In the genomic region with DNA sequence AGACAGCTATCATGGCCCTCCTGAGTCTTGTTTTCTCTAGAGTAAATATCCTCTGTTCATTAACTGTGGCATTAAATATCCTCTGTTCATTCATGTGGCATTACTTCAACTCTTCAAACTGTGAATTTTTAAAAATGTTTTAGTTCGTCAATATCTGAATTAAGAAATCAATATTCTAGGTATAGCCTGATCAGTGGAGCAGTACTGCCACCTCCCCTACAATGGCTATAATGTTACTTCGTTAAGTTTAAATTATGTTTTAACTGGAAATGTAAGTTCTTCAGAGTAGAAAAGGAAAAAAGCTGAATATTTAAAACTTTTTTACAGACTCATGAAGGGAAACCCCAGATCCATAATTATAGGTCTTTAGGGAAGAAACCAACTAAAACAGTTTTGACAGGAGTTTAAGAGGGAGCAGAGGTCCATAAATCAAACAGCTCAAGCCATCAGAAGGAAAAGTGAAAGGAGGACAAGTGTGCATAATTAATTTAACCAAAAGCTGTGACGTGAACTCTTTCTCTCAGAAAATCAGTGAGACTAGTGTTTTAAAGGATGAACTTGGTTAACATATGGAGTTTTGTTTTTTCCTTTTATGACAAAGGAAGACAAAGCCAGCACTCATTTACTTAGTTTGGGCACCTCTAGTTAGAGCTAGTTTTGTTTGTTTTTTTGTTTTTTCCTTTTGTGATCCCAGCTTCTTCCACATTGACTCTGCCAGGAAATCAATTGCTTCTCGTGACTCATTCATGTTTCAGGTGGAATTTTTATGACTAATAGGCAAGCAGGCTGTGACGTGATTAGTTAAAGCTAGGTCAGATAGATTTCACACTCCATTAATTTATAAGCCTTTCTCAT, we compare ENCODE assay signal across 9 cellular contexts. TPM values are rescaled to one million over a fixed set of nuclear protein-coding genes. Genes with fewer than 3 reads are reported as not detected.
DNase-seq lines count a peak whose midpoint lies in the region; ATAC-seq and TF ChIP-seq lines count a peak whose summit lies in the region.
"Had no signal": no experiment of that assay in that cellular context is flagged by ENCODE, and none has a peak within 500 bp of the region (broad histone marks: within the 10 kb centered on the region; RNA-seq: fewer than 3 reads in every experiment).

No MANE protein-coding gene starts in this region.

- H3K4me1 ChIP-seq in RWPE2 (ENCODE audit: insufficient read depth, poor library complexity, severe bottlenecking) (peaks cover 38% of the 10 kb centered on the region), mesendoderm (ENCODE audit: control insufficient read depth, low read depth, low read length) (no peaks in the 10 kb centered on the region), tibial nerve (no peaks in the 10 kb centered on the region)

- H3K79me2 ChIP-seq in mesendoderm (ENCODE audit: control insufficient read depth, insufficient read depth, low read length), result no peaks in the 10 kb centered on the region

- H3K9me3 Mint-ChIP-seq in activated T-cell treated with anti-CD3 and anti-CD28 coated beads, Interleukin-2, amount 50 U/mL, for 72 hours, result no peaks in the 10 kb centered on the region
- no peaks in the 10 kb centered on the region for H3K9me3 Mint-ChIP-seq in stimulated activated naive CD8-positive, alpha-beta T cell treated with anti-CD3 and anti-CD28 coated beads, Interleukin-15, amount 100 ng/mL, for 72 hours

- H3K27me3 ChIP-seq in RWPE2 (ENCODE audit: insufficient read depth, poor library complexity, severe bottlenecking), result no peaks in the 10 kb centered on the region
- no peaks in the 10 kb centered on the region for H3K27me3 ChIP-seq in mesendoderm (ENCODE audit: insufficient read depth, low read length, poor library complexity)
- no peaks in the 10 kb centered on the region for H3K27me3 ChIP-seq in tibial nerve
- H3K27me3 ChIP-seq: thyroid gland had no signal

- no peak overlapping the region for H3K4ac ChIP-seq in mesendoderm (ENCODE audit: low read depth, low read length)

- in situ Hi-C loops in GM13976 (cut with MboI; ENCODE audit: low sequenced_read_pairs, unreplicated experiment), result loop anchor here (25.0 kb wide), 1 partner anchor 166 kb away; no protein-coding TSS in a partner anchor

- H3K9ac ChIP-seq in mesendoderm (ENCODE audit: low read length), result no peak overlapping the region

- peak overlapping the region in 1 of 2 donors; percentile 79 for H3K4me3 Mint-ChIP-seq in activated T-cell treated with anti-CD3 and anti-CD28 coated beads, Interleukin-2, amount 50 U/mL, for 72 hours
- no peak overlapping the region for H3K4me3 Mint-ChIP-seq in stimulated activated naive CD8-positive, alpha-beta T cell treated with anti-CD3 and anti-CD28 coated beads, Interleukin-15, amount 100 ng/mL, for 72 hours

- peak overlapping the region; percentile 87 for H3K27ac ChIP-seq in RWPE2 (ENCODE audit: poor library complexity, severe bottlenecking)
- H3K27ac ChIP-seq in mesendoderm (ENCODE audit: low read depth, low read length), result no peak overlapping the region
- peak overlapping the region in 1 of 4 donors; percentile 23 for H3K27ac ChIP-seq in tibial nerve

- H3K36me3 ChIP-seq in RWPE2 (ENCODE audit: low read depth), result peaks cover 83% of the 10 kb centered on the region
- H3K36me3 ChIP-seq in mesendoderm (ENCODE audit: control insufficient read depth, insufficient read depth, low read length), result no peaks in the 10 kb centered on the region
- no peaks in the 10 kb centered on the region for H3K36me3 ChIP-seq in tibial nerve
- H3K36me3 ChIP-seq: thyroid gland had no signal

- no peak overlapping the region for H4K8ac ChIP-seq in mesendoderm (ENCODE audit: low read depth, low read length)

- DNase-seq in activated T-cell treated with anti-CD3 and anti-CD28 coated beads, Interleukin-2, amount 50 U/mL, for 72 hours, result peak in 1 of 2 donors; percentile 16
- DNase-seq in activated T-cell treated with anti-CD3 and anti-CD28 coated beads, Interleukin-2, amount 50 U/mL, for 1 hour, result no peak
- DNase-seq in RWPE2 (ENCODE audit: low spot score) (no peak), fibroblast of the conjunctiva (ENCODE audit: low read depth) (peak; percentile 47), mesendoderm (no peak), tibial nerve (ENCODE audit: low spot score in 2 of 2) (no peak), GM13976 (ENCODE audit: low spot score) (no peak)
- no peak for DNase-seq in stimulated activated naive CD8-positive, alpha-beta T cell treated with anti-CD3 and anti-CD28 coated beads, Interleukin-15, amount 100 ng/mL, for 72 hours

- no CpG with 5 or more reads among the region's 5 CpGs for WGBS in mesendoderm (ENCODE audit: extremely low coverage, insufficient coverage, low lambda C conversion rate)
- 57 to 62% methylated on average over 5 of the region's 5 CpGs for WGBS in tibial nerve, 2 donors

- H3K23ac ChIP-seq in mesendoderm (ENCODE audit: low read length), result no peak overlapping the region

- H3K27ac Mint-ChIP-seq in activated T-cell treated with anti-CD3 and anti-CD28 coated beads, Interleukin-2, amount 50 U/mL, for 72 hours, result peak overlapping the region; percentile 93
- H3K27ac Mint-ChIP-seq in stimulated activated naive CD8-positive, alpha-beta T cell treated with anti-CD3 and anti-CD28 coated beads, Interleukin-15, amount 100 ng/mL, for 72 hours, result peak overlapping the region; percentile 3 to 77

- H2BK120ac ChIP-seq in mesendoderm (ENCODE audit: low read depth, low read length), result no peak overlapping the region

- TF ChIP-seq CTCF in RWPE2 (IDR thresholded peaks at IDR 0.05; ENCODE audit: poor library complexity, severe bottlenecking) (peak; percentile 42), tibial nerve (IDR thresholded peaks at IDR 0.05) (no peak), GM13976 (IDR thresholded peaks at IDR 0.05; ENCODE audit: borderline replicate concordance, control extremely low read depth, extremely low read depth, insufficient read depth, missing control alignments) (no peak)

- no peak overlapping the region for H4K5ac ChIP-seq in mesendoderm (ENCODE audit: low read length)

- H2BK5ac ChIP-seq in mesendoderm (ENCODE audit: low read length), result no peak overlapping the region

- no peak overlapping the region for H3K56ac ChIP-seq in mesendoderm (ENCODE audit: low read length)

- peaks cover 18% of the 10 kb centered on the region for H3K4me1 Mint-ChIP-seq in activated T-cell treated with anti-CD3 and anti-CD28 coated beads, Interleukin-2, amount 50 U/mL, for 72 hours (ENCODE audit: low read depth)
- peaks cover 7% of the 10 kb centered on the region for H3K4me1 Mint-ChIP-seq in stimulated activated naive CD8-positive, alpha-beta T cell treated with anti-CD3 and anti-CD28 coated beads, Interleukin-15, amount 100 ng/mL, for 72 hours

- peak; percentile 65 to 89 for ATAC-seq in activated T-cell treated with anti-CD3 and anti-CD28 coated beads, Interleukin-2, amount 50 U/mL, for 72 hours (replicated peaks in 1 of 2)
- peak; percentile 77 for ATAC-seq in RWPE2 (ENCODE audit: low read depth)
- ATAC-seq in stimulated activated naive CD8-positive, alpha-beta T cell treated with anti-CD3 and anti-CD28 coated beads, Interleukin-15, amount 100 ng/mL, for 72 hours, result peak; percentile 48

- no peak overlapping the region for H2AK5ac ChIP-seq in mesendoderm (ENCODE audit: low read length)

- no peak for TF ChIP-seq EP300 in tibial nerve (IDR thresholded peaks at IDR 0.05)

- H3K9me3 ChIP-seq in RWPE2 (ENCODE audit: severe bottlenecking) (no peaks in the 10 kb centered on the region), tibial nerve (no peaks in the 10 kb centered on the region)
- H3K9me3 ChIP-seq: thyroid gland had no signal

- no peaks in the 10 kb centered on the region for H3K27me3 Mint-ChIP-seq in activated T-cell treated with anti-CD3 and anti-CD28 coated beads, Interleukin-2, amount 50 U/mL, for 72 hours (ENCODE audit: low read depth)
- no peaks in the 10 kb centered on the region for H3K27me3 Mint-ChIP-seq in stimulated activated naive CD8-positive, alpha-beta T cell treated with anti-CD3 and anti-CD28 coated beads, Interleukin-15, amount 100 ng/mL, for 72 hours

- no peak overlapping the region for H2BK15ac ChIP-seq in mesendoderm (replicated peaks; ENCODE audit: low read depth)

- H3K79me1 ChIP-seq in mesendoderm (ENCODE audit: low read length), result no peaks in the 10 kb centered on the region

- no peak overlapping the region for H3K18ac ChIP-seq in mesendoderm (ENCODE audit: low read length)

- H3K4me2 ChIP-seq in mesendoderm (ENCODE audit: low read length), result no peak overlapping the region

- H3K4me3 ChIP-seq in RWPE2 (ENCODE audit: severe bottlenecking) (no peak overlapping the region), mesendoderm (ENCODE audit: low read length) (no peak overlapping the region), tibial nerve (no peak overlapping the region)
- H3K4me3 ChIP-seq: thyroid gland had no signal

- TF ChIP-seq POLR2A in tibial nerve (IDR thresholded peaks at IDR 0.05), result no peak

- H3K36me3 Mint-ChIP-seq in activated T-cell treated with anti-CD3 and anti-CD28 coated beads, Interleukin-2, amount 50 U/mL, for 72 hours (ENCODE audit: insufficient read depth in 2 of 2), result peaks cover 4 to 14% of the 10 kb centered on the region in 2 donors

RNA-seq across cellular contexts. Expression of gene RBBP8, which starts 44.9 kb away (rescaled TPM):
- total RNA-seq in activated T-cell treated with anti-CD3 and anti-CD28 coated beads, Interleukin-2, amount 50 U/mL, for 72 hours, result 10 to 100 TPM; 57.2 to 64.2 TPM
- polyA plus RNA-seq in mesendoderm (2013, experiment 1 of 2), result 62.0 TPM
- polyA plus RNA-seq in mesendoderm (2013, experiment 2 of 2), result 70.7 TPM
- 10 to 100 TPM in 3 of 4 donors, 1 to 10 TPM in 1; 8.3 to 43.8 (median 13.5) TPM for total RNA-seq in tibial nerve
